In the genomic region with DNA sequence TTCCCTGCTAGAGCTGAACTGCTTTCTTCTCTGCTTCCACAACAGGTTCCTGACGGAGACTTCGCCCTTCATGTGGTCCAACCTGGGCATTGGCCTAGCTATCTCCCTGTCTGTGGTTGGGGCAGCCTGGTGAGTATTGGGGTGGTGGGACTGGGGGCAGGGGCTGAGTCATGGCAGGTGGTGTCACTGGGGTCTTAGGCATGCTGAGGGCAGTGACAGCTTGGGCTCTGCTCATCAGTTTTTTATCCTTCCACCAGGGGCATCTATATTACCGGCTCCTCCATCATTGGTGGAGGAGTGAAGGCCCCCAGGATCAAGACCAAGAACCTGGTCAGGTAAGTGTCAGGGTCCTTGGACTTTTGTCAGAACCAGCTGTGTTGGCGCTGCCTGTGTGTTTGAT, we compare ENCODE assay signal across 9 cellular contexts. TPM values are rescaled to one million over a fixed set of nuclear protein-coding genes. Genes with fewer than 3 reads are reported as not detected.
A peak's percentile ranks its signal among the peaks of the same experiment; 100 is the strongest.
DNase-seq lines count a peak whose midpoint lies in the region; ATAC-seq, FAIRE-seq and TF ChIP-seq lines count a peak whose summit lies in the region.
"Had no signal": no experiment of that assay in that cellular context is flagged by ENCODE, and none has a peak within 500 bp of the region (broad histone marks: within the 10 kb centered on the region; RNA-seq: fewer than 3 reads in every experiment).

No MANE protein-coding gene starts in this region.

- no peak overlapping the region for H2BK15ac ChIP-seq in mesendoderm (replicated peaks; ENCODE audit: low read depth)

- 82 to 90% (median 85%) methylated on average over 4 of the region's 4 CpGs for WGBS in heart left ventricle, 4 donors
- 63% methylated on average over 4 of the region's 4 CpGs for WGBS in K562 (ENCODE audit: insufficient coverage, low coverage, missing lambda C conversion rate)
- WGBS in mesendoderm (ENCODE audit: extremely low coverage, insufficient coverage, low lambda C conversion rate): no CpG with 5 or more reads among the region's 4 CpGs

- peaks cover 17% of the 10 kb centered on the region for H3K9me1 ChIP-seq in K562 (ENCODE audit: control insufficient read depth, insufficient read depth, low read length)

- intact Hi-C loops in heart left ventricle (cut with DNase I) (no loop called here), Right ventricle myocardium superior (cut with DNase I) (no loop called here), K562 (cut with micrococcal nuclease) (no loop called here)

- no peak for TF ChIP-seq POLR2A in heart left ventricle (IDR thresholded peaks at IDR 0.05)
- no peak for TF ChIP-seq POLR2A in K562 (conservative IDR thresholded peaks at IDR 0.05)

- no peak overlapping the region for H4K5ac ChIP-seq in mesendoderm (ENCODE audit: low read length)

- H2AFZ ChIP-seq in K562 (ENCODE audit: low read depth, low read length): no peak overlapping the region

- FAIRE-seq in K562 (lab: Jason Lieb, UNC): no peak

- no peak overlapping the region for H3K23ac ChIP-seq in mesendoderm (ENCODE audit: low read length)

- peak overlapping the region in 11 of 12 donors; percentile 59 to 93 (median 89) for H3K4me3 ChIP-seq in heart left ventricle
- peak overlapping the region; percentile 87 for H3K4me3 ChIP-seq in K562
- H3K4me3 ChIP-seq in mesendoderm (ENCODE audit: low read length): no peak overlapping the region

- no peak overlapping the region for H3K4ac ChIP-seq in mesendoderm (ENCODE audit: low read depth, low read length)

- H2AK5ac ChIP-seq in mesendoderm (ENCODE audit: low read length): no peak overlapping the region

- H2BK120ac ChIP-seq in mesendoderm (ENCODE audit: low read depth, low read length): no peak overlapping the region

- TF ChIP-seq RAD21 in K562 (CRISPR knock-in tag; conservative IDR thresholded peaks at IDR 0.05 in 1 of 2, IDR thresholded peaks at IDR 0.05 in 1 of 2): no peak

- peak overlapping the region in 1 of 12 donors; percentile 93 for H3K27ac ChIP-seq in heart left ventricle
- H3K27ac ChIP-seq in K562 (ENCODE audit: extremely low read depth, low read depth, low read length): peak overlapping the region; percentile 89
- no peak overlapping the region for H3K27ac ChIP-seq in mesendoderm (ENCODE audit: low read depth, low read length)

- H4K20me1 ChIP-seq in K562 (replicated peaks; ENCODE audit: control insufficient read depth, insufficient read depth, low read length): peaks cover 24% of the 10 kb centered on the region

- in situ Hi-C loops in K562 (cut with MboI): no loop called here

- peaks cover 64% of the 10 kb centered on the region for H3K79me2 ChIP-seq in K562 (ENCODE audit: control insufficient read depth, insufficient read depth, low read length)
- H3K79me2 ChIP-seq in mesendoderm (ENCODE audit: control insufficient read depth, insufficient read depth, low read length): peaks cover 17% of the 10 kb centered on the region

- H4K8ac ChIP-seq in mesendoderm (ENCODE audit: low read depth, low read length): no peak overlapping the region

- TF ChIP-seq EP300 in K562 (IDR thresholded peaks at IDR 0.05; ENCODE audit: low read length): no peak

- CTCF ChIA-PET in K562 (lab: Yijun Ruan, JAX; ENCODE audit: low intra/inter-chr PET ratio): no interaction called here

- H3K4me2 ChIP-seq in K562 (ENCODE audit: insufficient read depth, low read length): peak overlapping the region; percentile 90
- peak overlapping the region; percentile 95 for H3K4me2 ChIP-seq in mesendoderm (ENCODE audit: low read length)

- TF ChIP-seq CTCF in heart left ventricle (IDR thresholded peaks at IDR 0.05): no peak
- 0 out of 6 replicates have a peak, but pooled peaks have one; percentile 1 to 18 (median 17) for TF ChIP-seq CTCF in K562 (IDR thresholded peaks at IDR 0.05 in 2 of 3, conservative IDR thresholded peaks at IDR 0.05 in 1 of 3; ENCODE audit: insufficient read depth in 2 of 3, low read depth in 1 of 3, low read length in 3 of 3)

- no peak for ATAC-seq in heart left ventricle
- ATAC-seq in Right ventricle myocardium superior (ENCODE audit: poor library complexity): no peak
- ATAC-seq in K562: no peak

- POLR2A ChIA-PET in K562 (lab: Yijun Ruan, JAX): interaction anchor here (0.6 to 2.5 kb wide), 8 partner anchors 8 to 72 kb away, joined by 3 to 7 read pairs (median 4); no protein-coding TSS in a partner anchor

- peaks cover 0 to 40% (median 27%) of the 10 kb centered on the region in 9 donors for H3K36me3 ChIP-seq in heart left ventricle
- H3K36me3 ChIP-seq in K562 (ENCODE audit: control insufficient read depth, insufficient read depth, low read length): peaks cover 65% of the 10 kb centered on the region
- peaks cover 5% of the 10 kb centered on the region for H3K36me3 ChIP-seq in mesendoderm (ENCODE audit: control insufficient read depth, insufficient read depth, low read length)

- H3K27me3 ChIP-seq in heart left ventricle (no peaks in the 10 kb centered on the region), K562 (ENCODE audit: control insufficient read depth in 2 of 2, insufficient read depth in 2 of 2, low read length in 2 of 2) (no peaks in the 10 kb centered on the region), mesendoderm (ENCODE audit: insufficient read depth, low read length, poor library complexity) (no peaks in the 10 kb centered on the region)

- no TSS peak for BruUV-seq in K562 (replicated peaks; lab: Mats Ljungman, UMichigan)

- H3K9ac ChIP-seq in K562 (ENCODE audit: insufficient read depth in 1 of 2, low read depth in 2 of 2, low read length in 2 of 2): peak overlapping the region; percentile 88 to 98
- peak overlapping the region; percentile 97 for H3K9ac ChIP-seq in mesendoderm (ENCODE audit: low read length)

- peaks cover 26% of the 10 kb centered on the region for H3K79me1 ChIP-seq in mesendoderm (ENCODE audit: low read length)

- peak in 1 of 5 donors; percentile 17 for DNase-seq in heart left ventricle
- DNase-seq in Right ventricle myocardium superior: no peak
- peak in 2 of 4 experiments; percentile 51 to 56 for DNase-seq in K562 (ENCODE audit: extremely low read depth in 1 of 4, low spot score in 3 of 4)
- DNase-seq in mesendoderm: no peak
- no peak for DNase-seq in DMS79 treated with DMSO at 0.1 percent for 48 hours (lab: John Stamatoyannopoulos, UW)
- DNase-seq in T-helper 9 cell: no peak
- DNase-seq in GOT3 (lab: John Stamatoyannopoulos, UW): no peak
- no peak for DNase-seq in globus pallidus (ENCODE audit: low spot score)
- DNase-seq: NCI-H1417 had no signal

- H3K9me3 ChIP-seq in heart left ventricle: no peaks in the 10 kb centered on the region
- H3K9me3 ChIP-seq in K562 (replicated peaks; ENCODE audit: control insufficient read depth, insufficient read depth, low read depth, low read length): no peaks in the 10 kb centered on the region

- H2BK5ac ChIP-seq in mesendoderm (ENCODE audit: low read length): no peak overlapping the region

- H3K4me1 ChIP-seq in heart left ventricle: peaks cover 3 to 61% (median 45%) of the 10 kb centered on the region in 12 donors
- H3K4me1 ChIP-seq in K562 (replicated peaks in 1 of 2; ENCODE audit: control insufficient read depth in 2 of 2, insufficient read depth in 2 of 2, low read length in 2 of 2): peaks cover 47 to 73% of the 10 kb centered on the region in 2 experiments
- H3K4me1 ChIP-seq in mesendoderm (ENCODE audit: control insufficient read depth, low read depth, low read length): peaks cover 2% of the 10 kb centered on the region

- H3K56ac ChIP-seq in mesendoderm (ENCODE audit: low read length): no peak overlapping the region

- H3K18ac ChIP-seq in mesendoderm (ENCODE audit: low read length): no peak overlapping the region

RNA-seq across cellular contexts. Expression of gene ATP6V0B, which starts 1.3 kb away (rescaled TPM):
- 100 to 1,000 TPM in 3 of 9 donors, 10 to 100 TPM in 6; 71.4 to 140 (median 93.2) TPM for total RNA-seq in heart left ventricle
- polyA plus RNA-seq in heart left ventricle: 100 to 1,000 TPM in 1 of 2 donors, 10 to 100 TPM in 1; 84.7 to 235 TPM
- total RNA-seq in Right ventricle myocardium superior: 80.9 TPM
- total RNA-seq in K562 (2011; cell fraction: chromatin; rRNA removed; ENCODE audit: low replicate concordance): 240 and 478 TPM in 2 replicates
- 771 and 1,062 TPM in 2 replicates for total RNA-seq in K562 (2011; cell fraction: nucleolus; rRNA removed)
- total RNA-seq in K562 (2011; cell fraction: nucleoplasm; rRNA removed): 571 and 616 TPM in 2 replicates
- 296 and 328 TPM in 2 replicates for total RNA-seq in K562 (2014; rRNA removed)
- 143 and 167 TPM in 2 replicates for total RNA-seq in K562 (2014; rRNA removed; fragmentation: Illumina TruSeq; extraction: Trizol)
- 196 and 203 TPM in 2 replicates for total RNA-seq in K562 (2015; rRNA removed; fragmentation: Illumina TruSeq; extraction: Trizol)
- total RNA-seq in K562 (2021): 279 and 286 TPM in 2 replicates
- 220 and 288 TPM in 2 replicates for polyA plus RNA-seq in K562 (2011; rRNA removed)
- polyA plus RNA-seq in K562 (2011; cell fraction: cytosol; rRNA removed): 552 and 632 TPM in 2 replicates
- polyA plus RNA-seq in K562 (2011; cell fraction: nucleus; rRNA removed): 601 and 849 TPM in 2 replicates
- polyA plus RNA-seq in K562 (2012): 179 and 264 TPM in 2 replicates
- 186 and 195 TPM in 2 replicates for polyA plus RNA-seq in K562 (2014; fragmentation: Illumina TruSeq; extraction: Trizol)
- polyA plus RNA-seq in K562 (2014; fragmentation: Nextera tagmentation; extraction: Ambion mirVana): 100 to 1,000 TPM; 137 to 276 TPM
- 282 and 348 TPM in 2 replicates for polyA plus RNA-seq in K562 (2014; rRNA removed)
- 127 and 130 TPM in 2 replicates for polyA minus RNA-seq in K562 (2011; rRNA and poly(A)+ RNA removed)
- polyA minus RNA-seq in K562 (2011; cell fraction: cytosol; rRNA and poly(A)+ RNA removed): 83.6 and 86.7 TPM in 2 replicates
- polyA minus RNA-seq in K562 (2011; cell fraction: nucleus; rRNA and poly(A)+ RNA removed): 102 and 149 TPM in 2 replicates
- 56.2 TPM for polyA plus RNA-seq in mesendoderm (2013, experiment 1 of 2)
- 55.4 TPM for polyA plus RNA-seq in mesendoderm (2013, experiment 2 of 2)

RNA-seq across cellular contexts. Expression of gene B4GALT2, which starts 3.0 kb away (rescaled TPM):
- total RNA-seq in heart left ventricle (10 to 100 TPM; 26.8 to 65.0 (median 40.2) TPM), Right ventricle myocardium superior (34.3 TPM), K562 (2014; rRNA removed) (86.8 and 116 TPM in 2 replicates), K562 (2014; rRNA removed; fragmentation: Illumina TruSeq; extraction: Trizol) (23.4 and 31.0 TPM in 2 replicates), K562 (2015; rRNA removed; fragmentation: Illumina TruSeq; extraction: Trizol) (43.8 and 45.9 TPM in 2 replicates), K562 (2021) (76.2 and 78.0 TPM in 2 replicates)
- polyA plus RNA-seq in heart left ventricle (10 to 100 TPM; 29.2 to 65.7 TPM), K562 (2011; rRNA removed) (39.0 and 43.9 TPM in 2 replicates), K562 (2014; fragmentation: Illumina TruSeq; extraction: Trizol) (63.7 and 69.7 TPM in 2 replicates), K562 (2014; fragmentation: Nextera tagmentation; extraction: Ambion mirVana) (1 to 10 TPM; 1.3 to 2.8 TPM), K562 (2014; rRNA removed) (71.9 and 85.4 TPM in 2 replicates)
- total RNA-seq in K562 (2011; cell fraction: chromatin; rRNA removed; ENCODE audit: low replicate concordance): 27.8 and 57.7 TPM in 2 replicates
- total RNA-seq in K562 (2011; cell fraction: nucleolus; rRNA removed): 51.2 and 57.7 TPM in 2 replicates
- total RNA-seq in K562 (2011; cell fraction: nucleoplasm; rRNA removed): 45.8 and 54.2 TPM in 2 replicates
- 78.6 and 206 TPM in 2 replicates for polyA plus RNA-seq in K562 (2011; cell fraction: cytosol; rRNA removed)
- 55.1 and 117 TPM in 2 replicates for polyA plus RNA-seq in K562 (2011; cell fraction: nucleus; rRNA removed)
- polyA plus RNA-seq in K562 (2012): 44.8 and 50.7 TPM in 2 replicates
- polyA minus RNA-seq in K562 (2011; rRNA and poly(A)+ RNA removed): 21.4 and 27.7 TPM in 2 replicates
- 40.9 and 42.3 TPM in 2 replicates for polyA minus RNA-seq in K562 (2011; cell fraction: cytosol; rRNA and poly(A)+ RNA removed)
- 26.7 and 28.3 TPM in 2 replicates for polyA minus RNA-seq in K562 (2011; cell fraction: nucleus; rRNA and poly(A)+ RNA removed)
- 50.4 TPM for polyA plus RNA-seq in mesendoderm (2013, experiment 1 of 2)
- polyA plus RNA-seq in mesendoderm (2013, experiment 2 of 2): 49.5 TPM

RNA-seq across cellular contexts. Expression of gene DPH2, which starts 6.2 kb away (rescaled TPM):
- total RNA-seq in heart left ventricle (10 to 100 TPM; 13.2 to 36.7 (median 14.7) TPM), Right ventricle myocardium superior (16.2 TPM), K562 (2014; rRNA removed) (87.5 and 122 TPM in 2 replicates), K562 (2014; rRNA removed; fragmentation: Illumina TruSeq; extraction: Trizol) (31.9 and 39.4 TPM in 2 replicates), K562 (2015; rRNA removed; fragmentation: Illumina TruSeq; extraction: Trizol) (66.8 and 68.1 TPM in 2 replicates), K562 (2021) (94.1 and 97.3 TPM in 2 replicates)
- polyA plus RNA-seq in heart left ventricle (10 to 100 TPM in 1 of 2 donors, 1 to 10 TPM in 1; 8.0 to 65.6 TPM), K562 (2011; rRNA removed) (63.1 and 71.2 TPM in 2 replicates), K562 (2014; fragmentation: Illumina TruSeq; extraction: Trizol) (81.1 and 106 TPM in 2 replicates), K562 (2014; fragmentation: Nextera tagmentation; extraction: Ambion mirVana) (10 to 100 TPM; 17.9 to 27.0 TPM), K562 (2014; rRNA removed) (93.2 and 110 TPM in 2 replicates)
- total RNA-seq in K562 (2011; cell fraction: chromatin; rRNA removed; ENCODE audit: low replicate concordance): 110 and 268 TPM in 2 replicates
- total RNA-seq in K562 (2011; cell fraction: nucleolus; rRNA removed): 191 and 199 TPM in 2 replicates
- total RNA-seq in K562 (2011; cell fraction: nucleoplasm; rRNA removed): 123 and 150 TPM in 2 replicates
- polyA plus RNA-seq in K562 (2011; cell fraction: cytosol; rRNA removed): 117 and 149 TPM in 2 replicates
- polyA plus RNA-seq in K562 (2011; cell fraction: nucleus; rRNA removed): 379 and 380 TPM in 2 replicates
- polyA plus RNA-seq in K562 (2012): 39.2 and 65.5 TPM in 2 replicates
- polyA minus RNA-seq in K562 (2011; rRNA and poly(A)+ RNA removed): 50.3 and 52.5 TPM in 2 replicates
- polyA minus RNA-seq in K562 (2011; cell fraction: cytosol; rRNA and poly(A)+ RNA removed): 35.5 and 48.5 TPM in 2 replicates
- polyA minus RNA-seq in K562 (2011; cell fraction: nucleus; rRNA and poly(A)+ RNA removed): 96.7 and 113 TPM in 2 replicates
- 39.9 TPM for polyA plus RNA-seq in mesendoderm (2013, experiment 1 of 2)
- 39.4 TPM for polyA plus RNA-seq in mesendoderm (2013, experiment 2 of 2)

RNA-seq across cellular contexts. Expression of gene CCDC24, which starts 15.4 kb away (rescaled TPM):
- total RNA-seq in heart left ventricle (1 to 10 TPM in 7 of 9 donors, under 1 TPM in 2; 0.67 to 3.4 (median 1.3) TPM), Right ventricle myocardium superior (0.86 TPM), K562 (2014; rRNA removed) (3.0 and 4.5 TPM in 2 replicates), K562 (2014; rRNA removed; fragmentation: Illumina TruSeq; extraction: Trizol) (0.70 and 1.5 TPM in 2 replicates), K562 (2015; rRNA removed; fragmentation: Illumina TruSeq; extraction: Trizol) (1.7 and 2.2 TPM in 2 replicates), K562 (2021) (4.4 and 5.2 TPM in 2 replicates)
- polyA plus RNA-seq in heart left ventricle (1 to 10 TPM in 1 of 2 donors, under 1 TPM in 1; 0.90 to 1.2 TPM), K562 (2011; rRNA removed) (1.3 and 2.3 TPM in 2 replicates), K562 (2014; fragmentation: Illumina TruSeq; extraction: Trizol) (1.5 and 3.0 TPM in 2 replicates), K562 (2014; fragmentation: Nextera tagmentation; extraction: Ambion mirVana) (under 1 TPM; 0.31 to 0.64 TPM), K562 (2014; rRNA removed) (3.7 and 4.5 TPM in 2 replicates)
- 1.4 and 6.8 TPM in 2 replicates for total RNA-seq in K562 (2011; cell fraction: chromatin; rRNA removed; ENCODE audit: low replicate concordance)
- total RNA-seq in K562 (2011; cell fraction: nucleolus; rRNA removed): 5.8 TPM in 2 replicates
- 4.1 and 6.1 TPM in 2 replicates for total RNA-seq in K562 (2011; cell fraction: nucleoplasm; rRNA removed)
- 2.0 and 4.9 TPM in 2 replicates for polyA plus RNA-seq in K562 (2011; cell fraction: cytosol; rRNA removed)
- 6.8 and 13.1 TPM in 2 replicates for polyA plus RNA-seq in K562 (2011; cell fraction: nucleus; rRNA removed)
- 3.7 and 4.3 TPM in 2 replicates for polyA plus RNA-seq in K562 (2012)
- polyA minus RNA-seq in K562 (2011; rRNA and poly(A)+ RNA removed): 0.36 and 0.39 TPM in 2 replicates
- 1.1 and 5.4 TPM in 2 replicates for polyA minus RNA-seq in K562 (2011; cell fraction: cytosol; rRNA and poly(A)+ RNA removed)
- polyA minus RNA-seq in K562 (2011; cell fraction: nucleus; rRNA and poly(A)+ RNA removed): 1.7 and 2.2 TPM in 2 replicates
- polyA plus RNA-seq in mesendoderm (2013, experiment 1 of 2): 4.0 TPM
- polyA plus RNA-seq in mesendoderm (2013, experiment 2 of 2): 5.2 TPM

RNA-seq across cellular contexts. Expression of gene IPO13, which starts 29.3 kb away (rescaled TPM):
- total RNA-seq in heart left ventricle (10 to 100 TPM; 51.4 to 71.0 (median 56.7) TPM), Right ventricle myocardium superior (58.8 TPM), K562 (2014; rRNA removed) (17.5 and 27.9 TPM in 2 replicates), K562 (2014; rRNA removed; fragmentation: Illumina TruSeq; extraction: Trizol) (7.8 and 10.0 TPM in 2 replicates), K562 (2015; rRNA removed; fragmentation: Illumina TruSeq; extraction: Trizol) (16.1 and 16.2 TPM in 2 replicates), K562 (2021) (28.4 and 30.8 TPM in 2 replicates)
- polyA plus RNA-seq in heart left ventricle (10 to 100 TPM; 29.9 to 46.9 TPM), K562 (2011; rRNA removed) (13.9 and 19.1 TPM in 2 replicates), K562 (2014; fragmentation: Illumina TruSeq; extraction: Trizol) (24.7 and 27.1 TPM in 2 replicates), K562 (2014; fragmentation: Nextera tagmentation; extraction: Ambion mirVana) (1 to 10 TPM; 7.0 to 9.8 TPM), K562 (2014; rRNA removed) (18.6 and 22.0 TPM in 2 replicates)
- 24.0 and 67.1 TPM in 2 replicates for total RNA-seq in K562 (2011; cell fraction: chromatin; rRNA removed; ENCODE audit: low replicate concordance)
- total RNA-seq in K562 (2011; cell fraction: nucleolus; rRNA removed): 41.3 and 46.4 TPM in 2 replicates
- total RNA-seq in K562 (2011; cell fraction: nucleoplasm; rRNA removed): 28.3 and 29.6 TPM in 2 replicates
- polyA plus RNA-seq in K562 (2011; cell fraction: cytosol; rRNA removed): 27.1 and 36.4 TPM in 2 replicates
- polyA plus RNA-seq in K562 (2011; cell fraction: nucleus; rRNA removed): 59.2 and 89.3 TPM in 2 replicates
- 27.4 and 30.4 TPM in 2 replicates for polyA plus RNA-seq in K562 (2012)
- polyA minus RNA-seq in K562 (2011; rRNA and poly(A)+ RNA removed): 18.8 and 24.2 TPM in 2 replicates
- polyA minus RNA-seq in K562 (2011; cell fraction: cytosol; rRNA and poly(A)+ RNA removed): 16.5 and 21.7 TPM in 2 replicates
- polyA minus RNA-seq in K562 (2011; cell fraction: nucleus; rRNA and poly(A)+ RNA removed): 18.4 and 22.3 TPM in 2 replicates
- polyA plus RNA-seq in mesendoderm (2013, experiment 1 of 2): 10.8 TPM
- polyA plus RNA-seq in mesendoderm (2013, experiment 2 of 2): 9.7 TPM

Comparison
In these comparisons a context has a peak if more than half of its experiments do, and no peak if none do; other contexts are left out.
1. CTCF ChIP-seq: peak in K562 (3 of 3); none in heart left ventricle (0 of 12).